Comparison of ENCODE assay signal across 9 cellular contexts in genomic region chr9:82410306-82410705, GRCh38.
DNase-seq lines count a peak whose midpoint lies in the region; ATAC-seq, FAIRE-seq and TF ChIP-seq lines count a peak whose summit lies in the region.
"Had no signal": no experiment of that assay in that cellular context is flagged by ENCODE, and none has a peak within 500 bp of the region (broad histone marks: within the 10 kb centered on the region; RNA-seq: fewer than 3 reads in every experiment).

No MANE protein-coding gene starts in this region.

- no peak overlapping the region for H3K4me2 ChIP-seq in keratinocyte (ENCODE audit: control insufficient read depth, extremely low read depth, insufficient read depth, low read depth, low read length)

- TF ChIP-seq CTCF in keratinocyte (optimal IDR thresholded peaks at IDR 0.05 in 1 of 3, IDR thresholded peaks at IDR 0.05 in 1 of 3, conservative IDR thresholded peaks at IDR 0.05 in 1 of 3; ENCODE audit: extremely low read depth in 1 of 3, insufficient read depth in 2 of 3, low read length in 3 of 3) (no peak), right atrium auricular region (IDR thresholded peaks at IDR 0.05) (no peak)

- no peaks in the 10 kb centered on the region for H3K27me3 ChIP-seq in keratinocyte (ENCODE audit: control insufficient read depth, extremely low read depth, insufficient read depth, low read length)
- no peaks in the 10 kb centered on the region for H3K27me3 ChIP-seq in right atrium auricular region

- DNase-seq in keratinocyte (ENCODE audit: low read depth, low spot score) (no peak), sciatic nerve (ENCODE audit: low spot score) (no peak), NCI-H345 (lab: John Stamatoyannopoulos, UW) (no peak), right atrium auricular region (ENCODE audit: low spot score) (no peak), ureter (ENCODE audit: low spot score) (no peak)

- intact Hi-C loops in sciatic nerve (cut with DNase I): no loop called here

- H3K9me1 ChIP-seq in keratinocyte (ENCODE audit: control insufficient read depth, extremely low read depth, insufficient read depth, low read length): no peaks in the 10 kb centered on the region

- H3K4me1 ChIP-seq in keratinocyte (ENCODE audit: control insufficient read depth, extremely low read depth, insufficient read depth, low read length) (peaks cover 23% of the 10 kb centered on the region), right atrium auricular region (no peaks in the 10 kb centered on the region)

- dilution Hi-C loops in keratinocyte (cut with MboI; ENCODE audit: extremely low pct_ligation_motif_present, low sequenced_read_pairs): no loop called here

- H3K9me3 ChIP-seq in keratinocyte (ENCODE audit: control insufficient read depth, low read depth, low read length) (no peaks in the 10 kb centered on the region), right atrium auricular region (peaks cover 0 to 7% of the 10 kb centered on the region in 2 donors)

- no peak overlapping the region for H3K4me3 ChIP-seq in keratinocyte (ENCODE audit: control insufficient read depth in 2 of 3, extremely low read depth in 1 of 3, insufficient read depth in 2 of 3, low read depth in 1 of 3, low read length in 3 of 3)
- no peak overlapping the region for H3K4me3 ChIP-seq in right atrium auricular region

- no peaks in the 10 kb centered on the region for H3K79me2 ChIP-seq in keratinocyte (ENCODE audit: control insufficient read depth, insufficient read depth, low read length)

- no peak overlapping the region for H2AFZ ChIP-seq in keratinocyte (ENCODE audit: control insufficient read depth, low read length)

- peak; percentile 86 for FAIRE-seq in keratinocyte (lab: Jason Lieb, UNC)
- FAIRE-seq: endothelial cell of umbilical vein had no signal

- no peaks in the 10 kb centered on the region for H3K36me3 ChIP-seq in keratinocyte (ENCODE audit: control insufficient read depth in 2 of 2, extremely low read depth in 1 of 2, insufficient read depth in 2 of 2, low read length in 2 of 2)
- no peaks in the 10 kb centered on the region for H3K36me3 ChIP-seq in right atrium auricular region

- H4K20me1 ChIP-seq in keratinocyte (ENCODE audit: control insufficient read depth, extremely low read depth, insufficient read depth, low read length): no peaks in the 10 kb centered on the region

- no peak overlapping the region for H3K9ac ChIP-seq in keratinocyte (ENCODE audit: control insufficient read depth, extremely low read depth, insufficient read depth, low read length)

- ATAC-seq in GM18517 (IDR thresholded peaks at IDR 0.05; ENCODE audit: unreplicated experiment) (peak; percentile 94), GM21786 (IDR thresholded peaks at IDR 0.05; ENCODE audit: unreplicated experiment) (peak; percentile 90), HG03558 (IDR thresholded peaks at IDR 0.05; ENCODE audit: extremely low read depth, unreplicated experiment) (peak; percentile 85), sciatic nerve (no peak)

- no peak overlapping the region for H3K27ac ChIP-seq in keratinocyte (ENCODE audit: control insufficient read depth, insufficient read depth, low read length)
- H3K27ac ChIP-seq in right atrium auricular region: no peak overlapping the region
